ENCODE assay signal across 23 cellular contexts in the genomic region with DNA sequence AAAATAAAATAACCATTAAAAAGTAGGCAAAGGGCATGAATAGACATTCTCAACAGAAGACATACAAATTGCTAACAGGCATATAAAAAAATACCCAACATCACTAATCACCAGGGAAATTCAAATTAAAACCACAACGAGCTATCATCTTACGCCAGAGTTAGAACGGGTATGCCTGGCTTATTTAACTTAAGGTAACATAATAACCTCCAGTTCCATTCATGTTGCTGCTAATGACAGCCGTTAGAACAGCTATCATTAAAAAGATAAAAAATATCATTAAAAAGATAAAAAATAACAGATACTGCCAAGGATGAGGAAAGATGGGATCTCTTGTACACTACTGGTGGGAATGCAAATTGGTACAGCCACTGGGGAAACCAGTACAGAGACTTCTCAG.
"Had no signal": no experiment of that assay in that cellular context is flagged by ENCODE, and none has a peak within 500 bp of the region (broad histone marks: within the 10 kb centered on the region; RNA-seq: fewer than 3 reads in every experiment).

No MANE protein-coding gene starts in this region.

- H3K9me3 ChIP-seq: heart left ventricle, lower lobe of right lung, pancreas, tibial artery, upper lobe of left lung, uterus had no signal

- H3K36me3 Mint-ChIP-seq: memory B cell, mesothelial cell of epicardium, natural killer cell had no signal

- H3K9me3 Mint-ChIP-seq: natural killer cell; neural crest cell; stimulated activated effector memory CD8-positive, alpha-beta T cell treated with anti-CD3 and anti-CD28 coated beads, Interleukin-12 subunit alpha, Interleukin-12 subunit beta, amount 100 ng/mL, for 72 hours; stimulated activated naive CD8-positive, alpha-beta T cell treated with anti-CD3 and anti-CD28 coated beads, Interleukin-15, Interleukin-2, amounts not matched to agents 100 ng/mL and 50 ng/mL, for 24 hours had no signal

- H3K4me3 Mint-ChIP-seq: memory B cell; mesothelial cell of epicardium; neural crest cell; stimulated activated effector memory CD8-positive, alpha-beta T cell treated with anti-CD3 and anti-CD28 coated beads, Interleukin-12 subunit alpha, Interleukin-12 subunit beta, amount 100 ng/mL, for 72 hours; stimulated activated naive CD8-positive, alpha-beta T cell treated with anti-CD3 and anti-CD28 coated beads, Interleukin-15, Interleukin-2, amounts not matched to agents 100 ng/mL and 50 ng/mL, for 24 hours had no signal

- H3K27ac Mint-ChIP-seq: memory B cell; progenitor cell of endocrine pancreas; stimulated activated effector memory CD8-positive, alpha-beta T cell treated with anti-CD3 and anti-CD28 coated beads, Interleukin-12 subunit alpha, Interleukin-12 subunit beta, amount 100 ng/mL, for 72 hours; stimulated activated naive CD8-positive, alpha-beta T cell treated with anti-CD3 and anti-CD28 coated beads, Interleukin-15, Interleukin-2, amounts not matched to agents 100 ng/mL and 50 ng/mL, for 24 hours had no signal

- H3K27me3 ChIP-seq: heart left ventricle, pancreas, tibial artery, upper lobe of left lung, uterus had no signal

- H3K27me3 Mint-ChIP-seq: stimulated activated naive CD8-positive, alpha-beta T cell treated with anti-CD3 and anti-CD28 coated beads, Interleukin-15, Interleukin-2, amounts not matched to agents 100 ng/mL and 50 ng/mL, for 24 hours had no signal

- H3K27ac ChIP-seq: coronary artery, lower lobe of right lung, pancreas, tibial artery, upper lobe of left lung, uterus had no signal

- H3K4me1 ChIP-seq: pancreas had no signal

- DNase-seq: effector CD8-positive, alpha-beta T cell; heart left ventricle; hypothalamus; islet precursor cell; lower lobe of right lung; natural killer cell; nucleus accumbens; pancreas; right cardiac atrium; stimulated activated CD4-positive, alpha-beta T cell treated with anti-CD3 and anti-CD28 coated beads, Interleukin-4, amount 100 ng/mL, for 1 hour; stimulated activated CD8-positive, alpha-beta memory T cell treated with anti-CD3 and anti-CD28 coated beads, Interleukin-4, amount 100 ng/mL, for 48 hours; tibial artery; upper lobe of left lung; uterus had no signal

- ATAC-seq: esophagus mucosa; heart left ventricle; left lobe of liver; lower lobe of right lung; natural killer cell; pancreas; right cardiac atrium; stimulated activated effector memory CD8-positive, alpha-beta T cell treated with anti-CD3 and anti-CD28 coated beads, Interleukin-12 subunit alpha, Interleukin-12 subunit beta, amount 100 ng/mL, for 72 hours had no signal

- H3K36me3 ChIP-seq: heart left ventricle, lower lobe of right lung, pancreas, tibial artery, upper lobe of left lung, uterus had no signal

- H3K4me1 Mint-ChIP-seq: memory B cell had no signal

- H3K4me3 ChIP-seq: coronary artery, heart left ventricle, lower lobe of right lung, pancreas, tibial artery, upper lobe of left lung, uterus had no signal
